Comparison of ENCODE assay signal across 8 cellular contexts in the genomic region with DNA sequence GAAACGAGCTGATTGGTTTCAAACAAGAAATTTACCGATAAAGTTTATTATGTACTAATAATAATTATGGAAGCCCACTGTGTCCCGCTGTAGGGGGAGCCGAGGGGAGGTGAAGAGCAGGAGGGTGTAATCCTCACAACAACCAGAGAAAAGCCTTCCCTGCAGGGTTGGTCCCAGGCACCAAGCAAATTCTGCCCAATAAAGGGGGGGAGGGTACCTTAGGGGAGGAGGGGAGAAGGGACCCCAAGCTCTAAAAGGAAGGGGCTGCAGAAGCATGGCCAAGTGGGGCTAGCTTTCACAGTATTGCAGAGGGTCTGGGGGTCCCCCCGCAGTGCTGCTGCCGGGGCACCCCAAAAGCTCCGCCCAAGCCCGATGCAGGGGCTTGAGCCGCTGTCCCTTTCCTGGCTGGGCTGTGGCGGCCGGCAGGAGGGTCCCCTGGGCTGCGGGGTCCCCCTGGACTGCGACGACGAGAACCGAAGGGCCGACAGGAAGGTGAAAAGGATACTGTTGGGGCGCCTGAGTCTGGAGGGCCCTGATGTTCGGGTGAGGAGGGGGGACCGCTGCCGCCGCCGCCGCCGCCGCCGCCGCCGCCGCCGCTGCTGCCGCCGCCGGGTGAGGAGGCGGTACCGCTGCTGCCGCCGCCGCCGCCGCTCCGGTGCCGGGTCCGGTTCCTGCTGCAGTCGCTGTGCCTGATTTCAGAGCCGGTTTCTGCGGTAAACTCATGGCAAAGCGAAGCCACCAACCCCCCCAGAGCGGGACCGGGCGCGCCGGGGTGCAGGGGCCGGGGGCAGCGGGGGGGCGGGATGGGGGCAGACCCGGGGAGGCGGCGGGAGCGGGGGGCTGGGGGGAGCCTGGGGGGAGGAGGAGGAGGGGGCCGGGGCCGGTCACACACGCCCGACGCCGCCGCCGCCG. TPM values are rescaled to one million over a fixed set of nuclear protein-coding genes. Genes with fewer than 3 reads are reported as not detected.
A peak's percentile ranks its signal among the peaks of the same experiment; 100 is the strongest.
DNase-seq lines count a peak whose midpoint lies in the region; ATAC-seq, FAIRE-seq and TF ChIP-seq lines count a peak whose summit lies in the region.

No MANE protein-coding gene starts in this region.

- POLR2A ChIA-PET in K562 (lab: Yijun Ruan, JAX) (interaction anchor here (0.6 to 2.2 kb wide), 7 partner anchors 8 to 656 kb away, joined by 3 to 7 read pairs (median 3); no protein-coding TSS in a partner anchor), HEK293T (lab: Yijun Ruan, JAX) (interaction anchor here (1.0 kb wide), 1 partner anchor 23 kb away, joined by 4 read pairs; no protein-coding TSS in a partner anchor)

- H3K27ac ChIP-seq in 22Rv1 (peak overlapping the region; percentile 77), K562 (ENCODE audit: extremely low read depth, low read depth, low read length) (peak overlapping the region; percentile 72), keratinocyte (ENCODE audit: control insufficient read depth, insufficient read depth, low read length) (peak overlapping the region; percentile 91)

- dilution Hi-C loops in keratinocyte (cut with MboI; ENCODE audit: extremely low pct_ligation_motif_present, low sequenced_read_pairs): no loop called here

- H3K4me2 ChIP-seq in K562 (ENCODE audit: insufficient read depth, low read length): peak overlapping the region; percentile 83
- H3K4me2 ChIP-seq in keratinocyte (ENCODE audit: control insufficient read depth, extremely low read depth, insufficient read depth, low read depth, low read length): peak overlapping the region; percentile 97

- BruUV-seq in K562 (replicated peaks; lab: Mats Ljungman, UMichigan): no TSS peak

- TF ChIP-seq CTCF in 22Rv1 (IDR thresholded peaks at IDR 0.05) (no peak; the same call in 1 of the 2 replicates), K562 (IDR thresholded peaks at IDR 0.05 in 2 of 3, conservative IDR thresholded peaks at IDR 0.05 in 1 of 3; ENCODE audit: insufficient read depth in 2 of 3, low read depth in 1 of 3, low read length in 3 of 3) (no peak), keratinocyte (optimal IDR thresholded peaks at IDR 0.05 in 1 of 3, IDR thresholded peaks at IDR 0.05 in 1 of 3, conservative IDR thresholded peaks at IDR 0.05 in 1 of 3; ENCODE audit: extremely low read depth in 1 of 3, insufficient read depth in 2 of 3, low read length in 3 of 3) (no peak)

- H2AFZ ChIP-seq in K562 (ENCODE audit: low read depth, low read length) (peak overlapping the region; percentile 73), keratinocyte (ENCODE audit: control insufficient read depth, low read length) (no peak overlapping the region)

- H3K9me3 ChIP-seq in K562 (replicated peaks; ENCODE audit: control insufficient read depth, insufficient read depth, low read depth, low read length): no peaks in the 10 kb centered on the region
- H3K9me3 ChIP-seq in keratinocyte (ENCODE audit: control insufficient read depth, low read depth, low read length): no peaks in the 10 kb centered on the region

- H3K9me1 ChIP-seq in K562 (ENCODE audit: control insufficient read depth, insufficient read depth, low read length) (no peaks in the 10 kb centered on the region), keratinocyte (ENCODE audit: control insufficient read depth, extremely low read depth, insufficient read depth, low read length) (no peaks in the 10 kb centered on the region)

- H3K9ac ChIP-seq in K562 (ENCODE audit: insufficient read depth in 1 of 2, low read depth in 2 of 2, low read length in 2 of 2): peak overlapping the region; percentile 69 to 97
- peak overlapping the region; percentile 83 for H3K9ac ChIP-seq in keratinocyte (ENCODE audit: control insufficient read depth, extremely low read depth, insufficient read depth, low read length)

- CTCF ChIA-PET in K562 (lab: Yijun Ruan, JAX; ENCODE audit: low intra/inter-chr PET ratio) (no interaction called here), HEK293T (lab: Yijun Ruan, JAX) (no interaction called here)

- H3K36me3 ChIP-seq in K562 (ENCODE audit: control insufficient read depth, insufficient read depth, low read length) (peaks cover 14% of the 10 kb centered on the region; the same call in 1 of the 3 replicates), keratinocyte (ENCODE audit: control insufficient read depth in 2 of 2, extremely low read depth in 1 of 2, insufficient read depth in 2 of 2, low read length in 2 of 2) (peaks cover 0 to 3% of the 10 kb centered on the region in 2 experiments)

- WGBS in K562 (ENCODE audit: insufficient coverage, low coverage, missing lambda C conversion rate): 0% methylated on average over 29 of the region's 69 CpGs

- DNase-seq in T-helper 2 cell: peak; percentile 18 to 49 (median 35)
- DNase-seq in K562 (ENCODE audit: extremely low read depth in 1 of 4, low spot score in 3 of 4): peak; percentile 47 to 88 (median 73)
- no peak for DNase-seq in keratinocyte (ENCODE audit: low read depth, low spot score)
- DNase-seq in stimulated activated CD4-positive, alpha-beta T cell treated with anti-CD3 and anti-CD28 coated beads, Interleukin-15, amount 100 ng/mL, for 1 hour (ENCODE audit: low read depth in 1 of 2, low spot score in 1 of 2): peak; percentile 7 to 26
- DNase-seq in HEK293T (ENCODE audit: extremely low spot score): no peak

- H3K4me1 ChIP-seq in K562 (replicated peaks in 1 of 2; ENCODE audit: control insufficient read depth in 2 of 2, insufficient read depth in 2 of 2, low read length in 2 of 2) (peaks cover 16 to 20% of the 10 kb centered on the region in 2 experiments; a peak in 4 of 5 replicates), keratinocyte (ENCODE audit: control insufficient read depth, extremely low read depth, insufficient read depth, low read length) (peaks cover 13% of the 10 kb centered on the region)

- in situ Hi-C loops in K562 (cut with MboI): no loop called here

- H3K27me3 ChIP-seq in K562 (ENCODE audit: control insufficient read depth in 2 of 2, insufficient read depth in 2 of 2, low read length in 2 of 2): no peaks in the 10 kb centered on the region
- H3K27me3 ChIP-seq in keratinocyte (ENCODE audit: control insufficient read depth, extremely low read depth, insufficient read depth, low read length): no peaks in the 10 kb centered on the region

- TF ChIP-seq EP300 in K562 (IDR thresholded peaks at IDR 0.05; ENCODE audit: low read length): no peak

- intact Hi-C loops in K562 (cut with micrococcal nuclease): loop anchor here (5.0 kb wide), 1 partner anchor 389 kb away; the partner anchor contains the start of gene HP1BP3

- H4K20me1 ChIP-seq in K562 (replicated peaks; ENCODE audit: control insufficient read depth, insufficient read depth, low read length): peaks cover 12% of the 10 kb centered on the region
- H4K20me1 ChIP-seq in keratinocyte (ENCODE audit: control insufficient read depth, extremely low read depth, insufficient read depth, low read length): peaks cover 8% of the 10 kb centered on the region

- ATAC-seq in GM18868 (IDR thresholded peaks at IDR 0.05; ENCODE audit: unreplicated experiment) (peak; percentile 9), HG03442 (IDR thresholded peaks at IDR 0.05; ENCODE audit: unreplicated experiment) (peak; percentile 13), K562 (peak; percentile 42)

- no peak for TF ChIP-seq POLR2A in K562 (conservative IDR thresholded peaks at IDR 0.05)

- TF ChIP-seq RAD21 in K562 (CRISPR knock-in tag; conservative IDR thresholded peaks at IDR 0.05 in 1 of 2, IDR thresholded peaks at IDR 0.05 in 1 of 2): 0 out of 4 replicates have a peak, but pooled peaks of 1 of the 2 experiments have one; percentile 0

- H3K79me2 ChIP-seq in K562 (ENCODE audit: control insufficient read depth, insufficient read depth, low read length) (peaks cover 40% of the 10 kb centered on the region), keratinocyte (ENCODE audit: control insufficient read depth, insufficient read depth, low read length) (peaks cover 49% of the 10 kb centered on the region)

- no peak for FAIRE-seq in K562 (lab: Jason Lieb, UNC)
- FAIRE-seq in keratinocyte (lab: Jason Lieb, UNC): no peak

- H3K4me3 ChIP-seq in K562: peak overlapping the region; percentile 88
- peak overlapping the region; percentile 66 to 96 (median 81) for H3K4me3 ChIP-seq in keratinocyte (ENCODE audit: control insufficient read depth in 2 of 3, extremely low read depth in 1 of 3, insufficient read depth in 2 of 3, low read depth in 1 of 3, low read length in 3 of 3)

TF ChIP-seq in K562, 482 proteins besides CTCF, POLR2A, EP300 and RAD21 (continues in another document):
- TF ChIP-seq ARID1B (IDR thresholded peaks at IDR 0.05): 0 out of 2 replicates have a peak, but pooled peaks have one; percentile 8

TF ChIP-seq in HEK293T, 16 proteins besides CTCF, POLR2A, EP300 and RAD21 (continues in another document):
- no peak for TF ChIP-seq FOXK2 (IDR thresholded peaks at IDR 0.05)

RNA-seq across cellular contexts. Expression of gene EIF4G3, which starts 0.8 kb away (rescaled TPM):
- 99.6 and 192 TPM in 2 replicates for total RNA-seq in K562 (2011; cell fraction: chromatin; rRNA removed; ENCODE audit: low replicate concordance)
- 45.0 and 54.6 TPM in 2 replicates for total RNA-seq in K562 (2011; cell fraction: nucleolus; rRNA removed)
- 105 and 159 TPM in 2 replicates for total RNA-seq in K562 (2011; cell fraction: nucleoplasm; rRNA removed)
- 19.0 and 19.7 TPM in 2 replicates for total RNA-seq in K562 (2014; rRNA removed)
- total RNA-seq in K562 (2014; rRNA removed; fragmentation: Illumina TruSeq; extraction: Trizol): 31.2 and 32.8 TPM in 2 replicates
- total RNA-seq in K562 (2015; rRNA removed; fragmentation: Illumina TruSeq; extraction: Trizol): 29.7 and 33.1 TPM in 2 replicates
- total RNA-seq in K562 (2021): 35.9 and 38.7 TPM in 2 replicates
- 32.1 and 39.1 TPM in 2 replicates for polyA plus RNA-seq in K562 (2011; rRNA removed)
- 31.9 and 38.3 TPM in 2 replicates for polyA plus RNA-seq in K562 (2011; cell fraction: cytosol; rRNA removed)
- 64.3 and 72.5 TPM in 2 replicates for polyA plus RNA-seq in K562 (2011; cell fraction: nucleus; rRNA removed)
- 25.9 and 36.4 TPM in 2 replicates for polyA plus RNA-seq in K562 (2012)
- 34.5 and 40.5 TPM in 2 replicates for polyA plus RNA-seq in K562 (2014; fragmentation: Illumina TruSeq; extraction: Trizol)
- polyA plus RNA-seq in K562 (2014; fragmentation: Nextera tagmentation; extraction: Ambion mirVana): 10 to 100 TPM in 1 of 2 experiments, 1 to 10 TPM in 1; 6.7 to 10.1 TPM
- 36.3 and 38.0 TPM in 2 replicates for polyA plus RNA-seq in K562 (2014; rRNA removed)
- 39.2 and 45.5 TPM in 2 replicates for polyA minus RNA-seq in K562 (2011; rRNA and poly(A)+ RNA removed)
- polyA minus RNA-seq in K562 (2011; cell fraction: cytosol; rRNA and poly(A)+ RNA removed): 17.7 and 22.1 TPM in 2 replicates
- 27.6 and 40.3 TPM in 2 replicates for polyA minus RNA-seq in K562 (2011; cell fraction: nucleus; rRNA and poly(A)+ RNA removed)
- 44.6 to 48.1 TPM (median 47.9 TPM) in 3 replicates for polyA plus RNA-seq in keratinocyte
- polyA plus RNA-seq in keratinocyte (2011; ENCODE audit: low read depth): 47.8 TPM
- 26.6 and 41.1 TPM in 2 replicates for polyA plus RNA-seq in keratinocyte (2011; cell fraction: cytosol; rRNA removed)
- 118 TPM in 2 replicates for polyA plus RNA-seq in keratinocyte (2011; cell fraction: nucleus; rRNA removed)
- 27.5 and 37.0 TPM in 2 replicates for polyA plus RNA-seq in keratinocyte (2012; ENCODE audit: low replicate concordance)
- polyA minus RNA-seq in keratinocyte: 35.6 to 76.7 TPM (median 52.2 TPM) in 3 replicates
- polyA minus RNA-seq in keratinocyte (2011; cell fraction: cytosol; rRNA and poly(A)+ RNA removed): 20.1 TPM
- 51.1 and 112 TPM in 2 replicates for polyA minus RNA-seq in keratinocyte (2011; cell fraction: nucleus; rRNA and poly(A)+ RNA removed)

Comparison
In these comparisons a context has a peak if more than half of its experiments do, and no peak if none do; other contexts are left out.
1. DNase-seq: peak in T-helper 2 cell (5 of 5), K562 (4 of 4) and stimulated activated CD4-positive, alpha-beta T cell treated with anti-CD3 and anti-CD28 coated beads, Interleukin-15, amount 100 ng/mL, for 1 hour (2 of 2); none in keratinocyte (single experiment) and HEK293T (single experiment).
2. Peak in every context shown above with its lines, with median percentiles within 50 percentile points of each other: H3K27ac ChIP-seq and ATAC-seq.